Comparison of ENCODE assay signal across 20 cellular contexts in genomic region chr2:237760506-237761502, GRCh38.
"Had no signal": no experiment of that assay in that cellular context is flagged by ENCODE, and none has a peak within 500 bp of the region (broad histone marks: within the 10 kb centered on the region; RNA-seq: fewer than 3 reads in every experiment).

No MANE protein-coding gene starts in this region.

- H3K36me3 ChIP-seq: uterus had no signal

- DNase-seq: cortex of kidney; dorsolateral prefrontal cortex; effector CD8-positive, alpha-beta T cell; gastrocnemius medialis; heart right ventricle; hypothalamus; mammary epithelial cell; mucosa of descending colon; naive thymus-derived CD8-positive, alpha-beta T cell; small intestine; stimulated activated CD4-positive, alpha-beta T cell treated with anti-CD3 and anti-CD28 coated beads, Interleukin-12 subunit alpha, Interleukin-12 subunit beta, amount 100 ng/mL, for 4 hours; stimulated activated CD4-positive, alpha-beta T cell treated with anti-CD3 and anti-CD28 coated beads, Interleukin-2, amount 100 ng/mL, for 48 hours; stimulated activated naive CD8-positive, alpha-beta T cell treated with anti-CD3 and anti-CD28 coated beads, Interleukin-15, Interleukin-2, amounts not matched to agents 100 U/mL and 50 U/mL, for 24 hours; tibial artery; upper lobe of left lung; uterus had no signal

- H3K4me3 Mint-ChIP-seq: naive thymus-derived CD8-positive, alpha-beta T cell had no signal

- ATAC-seq: esophagus mucosa; gastrocnemius medialis; heart right ventricle; left lobe of liver; mucosa of descending colon; naive thymus-derived CD8-positive, alpha-beta T cell; stimulated activated naive CD8-positive, alpha-beta T cell treated with anti-CD3 and anti-CD28 coated beads, Interleukin-15, Interleukin-2, amounts not matched to agents 100 U/mL and 50 U/mL, for 24 hours had no signal

- H3K27me3 Mint-ChIP-seq: naive thymus-derived CD8-positive, alpha-beta T cell had no signal

- H3K9me3 ChIP-seq: gastrocnemius medialis, heart right ventricle, mucosa of descending colon, neutrophil, right atrium auricular region, tibial artery, upper lobe of left lung, uterus had no signal

- H3K9me3 Mint-ChIP-seq: naive thymus-derived CD8-positive, alpha-beta T cell had no signal

- H3K27ac ChIP-seq: dorsolateral prefrontal cortex, gastrocnemius medialis, neutrophil, right atrium auricular region, tibial artery, upper lobe of left lung, uterus had no signal

- H3K4me3 ChIP-seq: dorsolateral prefrontal cortex, gastrocnemius medialis, heart right ventricle, mucosa of descending colon, right atrium auricular region, tibial artery, upper lobe of left lung, uterus had no signal

- H3K27me3 ChIP-seq: dorsolateral prefrontal cortex, gastrocnemius medialis, heart right ventricle, neutrophil, right atrium auricular region, tibial artery, upper lobe of left lung, uterus had no signal

- H3K4me1 ChIP-seq: gastrocnemius medialis, upper lobe of left lung, uterus had no signal
